ENCODE assay signal across 9 cellular contexts in the genomic region with DNA sequence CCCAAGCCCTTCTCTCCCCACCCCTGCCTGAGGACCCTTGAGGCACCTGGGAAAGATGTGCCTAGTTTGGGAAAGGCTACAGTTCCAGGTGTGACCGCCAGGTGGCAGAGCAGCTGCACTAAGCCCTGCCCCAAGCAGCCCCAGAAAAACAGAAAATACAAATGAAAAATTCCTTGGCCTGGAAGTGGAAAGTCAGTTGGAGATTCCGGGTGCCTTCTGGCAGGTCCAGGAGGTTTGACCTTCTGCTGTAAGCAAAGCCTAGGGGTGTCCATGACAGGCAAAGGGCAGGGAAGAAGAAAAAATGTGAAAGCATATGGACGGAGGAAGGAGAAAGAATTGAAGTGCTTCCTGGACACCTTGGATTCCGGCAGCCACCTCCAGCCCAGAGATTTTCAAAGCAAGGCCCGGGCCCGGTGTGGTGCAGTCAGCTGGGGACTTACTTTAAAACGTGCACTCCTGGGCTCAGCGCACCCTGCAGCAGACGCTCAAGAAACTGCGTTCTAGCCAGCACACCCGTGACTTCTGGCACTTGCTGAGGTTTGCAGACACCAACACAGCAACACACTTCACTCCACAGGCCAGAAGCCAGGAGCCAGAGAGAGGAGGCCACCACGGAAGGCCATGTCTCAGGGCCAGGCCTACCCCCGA. TPM values are rescaled to one million over a fixed set of nuclear protein-coding genes. Genes with fewer than 3 reads are reported as not detected.
DNase-seq lines count a peak whose midpoint lies in the region; ATAC-seq, FAIRE-seq and TF ChIP-seq lines count a peak whose summit lies in the region.
"Had no signal": no experiment of that assay in that cellular context is flagged by ENCODE, and none has a peak within 500 bp of the region (broad histone marks: within the 10 kb centered on the region; RNA-seq: fewer than 3 reads in every experiment).

No MANE protein-coding gene starts in this region.

- intact Hi-C loops in PC-9 (cut with micrococcal nuclease; ENCODE audit: unreplicated experiment) (loop anchor here (1.0 to 5.0 kb wide), 5 partner anchors 96 to 196 kb away; partner anchors contain the start of gene RPS6KA4), posterior cingulate gyrus (cut with DNase I) (loop anchor here (1.0 kb wide), 1 partner anchor 100 kb away; no protein-coding TSS in a partner anchor), lower leg skin (cut with DNase I; ENCODE audit: low total_unique reads) (loop anchor here (5.0 kb wide), 1 partner anchor 99 kb away; no protein-coding TSS in a partner anchor)

- no peaks in the 10 kb centered on the region for H3K9me3 ChIP-seq in PC-9 (ENCODE audit: insufficient read depth, low read depth)

- H3K9me2 ChIP-seq in PC-9 (ENCODE audit: insufficient read depth), result no peaks in the 10 kb centered on the region

- H3K4me3 Mint-ChIP-seq in glutamatergic neuron (ENCODE audit: unreplicated experiment), result no peak overlapping the region
- H3K4me3 Mint-ChIP-seq: stimulated activated naive CD8-positive, alpha-beta T cell treated with anti-CD3 and anti-CD28 coated beads, Interleukin-15, Interleukin-2, amounts not matched to agents 100 ng/mL and 50 ng/mL, for 24 hours had no signal

- CTCF ChIA-PET in PC-9 (lab: Charles Lee), result no interaction called here

- H3K36me3 ChIP-seq in PC-9 (ENCODE audit: low read depth), result no peaks in the 10 kb centered on the region

- no peak overlapping the region for H3K4me2 ChIP-seq in PC-9

- no peak overlapping the region for H2AFZ ChIP-seq in PC-9

- peaks cover 0 to 11% of the 10 kb centered on the region in 2 donors for H3K9me3 Mint-ChIP-seq in activated naive CD4-positive, alpha-beta T cell treated with anti-CD3 and anti-CD28 coated beads, Interleukin-2, amount 50 U/mL, for 72 hours
- H3K9me3 Mint-ChIP-seq in glutamatergic neuron (ENCODE audit: unreplicated experiment), result peaks cover 9% of the 10 kb centered on the region
- H3K9me3 Mint-ChIP-seq: stimulated activated naive CD8-positive, alpha-beta T cell treated with anti-CD3 and anti-CD28 coated beads, Interleukin-15, Interleukin-2, amounts not matched to agents 100 ng/mL and 50 ng/mL, for 24 hours had no signal

- no peak for TF ChIP-seq POLR2A in lower leg skin (IDR thresholded peaks at IDR 0.05)

- no peaks in the 10 kb centered on the region for H3F3A ChIP-seq in PC-9 (ENCODE audit: insufficient read depth, low read depth)

- H3K4me1 ChIP-seq in PC-9 (replicated peaks; ENCODE audit: insufficient read depth), result peaks cover 10% of the 10 kb centered on the region; the same call in 1 of the 2 replicates

- no TSS peak for BruUV-seq in PC-9 (replicated peaks; lab: Mats Ljungman, UMichigan)

- DNase-seq in AG08396 (ENCODE audit: low spot score) (peak; percentile 81), GM19240 (ENCODE audit: insufficient read length, low spot score) (peak; percentile 66), PC-9 (peak in 1 of 2 experiments; percentile 58), glutamatergic neuron (peak; percentile 77), posterior cingulate gyrus (peak in 9 of 10 donors; percentile 53 to 94 (median 78)), urothelium cell line (ENCODE audit: low spot score) (peak; percentile 70), lower leg skin (ENCODE audit: low spot score in 2 of 2) (no peak)
- peak in 1 of 2 donors; percentile 63 for DNase-seq in activated naive CD4-positive, alpha-beta T cell treated with anti-CD3 and anti-CD28 coated beads, Interleukin-2, amount 50 U/mL, for 72 hours (ENCODE audit: low spot score in 2 of 2)

- TF ChIP-seq CTCF in PC-9 (conservative IDR thresholded peaks at IDR 0.05) (peak; percentile 100), glutamatergic neuron (IDR thresholded peaks at IDR 0.05; ENCODE audit: partially characterized antibody, unreplicated experiment) (peak; percentile 99), lower leg skin (IDR thresholded peaks at IDR 0.05) (peak in 1 of 3 donors; percentile 87)

- no peaks in the 10 kb centered on the region for H3K36me3 Mint-ChIP-seq in activated naive CD4-positive, alpha-beta T cell treated with anti-CD3 and anti-CD28 coated beads, Interleukin-2, amount 50 U/mL, for 72 hours
- no peaks in the 10 kb centered on the region for H3K36me3 Mint-ChIP-seq in glutamatergic neuron (ENCODE audit: unreplicated experiment)

- WGBS in lower leg skin, 2 donors, result 32 to 38% methylated on average over 9 to 13 of the region's 13 CpGs

- no peaks in the 10 kb centered on the region for H3K27me3 ChIP-seq in PC-9 (ENCODE audit: insufficient read depth, low read depth)

- no peak overlapping the region for H3K27ac ChIP-seq in PC-9

- H3K27ac Mint-ChIP-seq in activated naive CD4-positive, alpha-beta T cell treated with anti-CD3 and anti-CD28 coated beads, Interleukin-2, amount 50 U/mL, for 72 hours, result no peak overlapping the region
- peak overlapping the region; percentile 77 for H3K27ac Mint-ChIP-seq in glutamatergic neuron (ENCODE audit: unreplicated experiment)
- H3K27ac Mint-ChIP-seq: stimulated activated naive CD8-positive, alpha-beta T cell treated with anti-CD3 and anti-CD28 coated beads, Interleukin-15, Interleukin-2, amounts not matched to agents 100 ng/mL and 50 ng/mL, for 24 hours had no signal

- ATAC-seq in activated naive CD4-positive, alpha-beta T cell treated with anti-CD3 and anti-CD28 coated beads, Interleukin-2, amount 50 U/mL, for 72 hours, result peak; percentile 43 to 47

- FAIRE-seq in urothelium cell line (lab: Jason Lieb, UNC), result no peak

- H3K4me1 Mint-ChIP-seq in glutamatergic neuron (ENCODE audit: low read depth, unreplicated experiment), result no peaks in the 10 kb centered on the region

- peaks cover 6% of the 10 kb centered on the region for H3K27me3 Mint-ChIP-seq in glutamatergic neuron (ENCODE audit: unreplicated experiment)
- H3K27me3 Mint-ChIP-seq: stimulated activated naive CD8-positive, alpha-beta T cell treated with anti-CD3 and anti-CD28 coated beads, Interleukin-15, Interleukin-2, amounts not matched to agents 100 ng/mL and 50 ng/mL, for 24 hours had no signal

- H3K79me2 ChIP-seq in PC-9 (ENCODE audit: low read depth), result no peaks in the 10 kb centered on the region

- H3K4me3 ChIP-seq in PC-9, result no peak overlapping the region
- no peak overlapping the region for H3K4me3 ChIP-seq in lower leg skin (ENCODE audit: low read depth, poor library complexity, severe bottlenecking)

- H4K20me1 ChIP-seq in PC-9 (ENCODE audit: insufficient read depth), result no peaks in the 10 kb centered on the region

- POLR2A ChIA-PET in PC-9 (lab: Charles Lee; ENCODE audit: unreplicated experiment), result no interaction called here

RNA-seq across cellular contexts. Expression of gene SLC22A11, which starts 2.1 kb away (rescaled TPM):
- total RNA-seq in PC-9 (2021) (0.41 and 1.1 TPM in 2 replicates), glutamatergic neuron (ENCODE audit: unreplicated experiment) (not detected), lower leg skin (under 1 TPM in 1 of 4 donors, not detected in 3; 0.13 TPM)
- total RNA-seq in activated naive CD4-positive, alpha-beta T cell treated with anti-CD3 and anti-CD28 coated beads, Interleukin-2, amount 50 U/mL, for 72 hours, result not detected

RNA-seq across cellular contexts. Expression of gene SLC22A12, which starts 37.3 kb away (rescaled TPM):
- total RNA-seq in PC-9 (2021) (not detected in 2 replicates), glutamatergic neuron (ENCODE audit: unreplicated experiment) (not detected), lower leg skin (not detected)
- total RNA-seq in activated naive CD4-positive, alpha-beta T cell treated with anti-CD3 and anti-CD28 coated beads, Interleukin-2, amount 50 U/mL, for 72 hours, result not detected

Comparison
In these comparisons a context has a peak if more than half of its experiments do, and no peak if none do; other contexts are left out.
1. DNase-seq: peak in AG08396 (single experiment), GM19240 (single experiment), glutamatergic neuron (single experiment), posterior cingulate gyrus (9 of 10) and urothelium cell line (single experiment); none in lower leg skin (0 of 2).